ENCODE assay signal across 14 cellular contexts in genomic region chr4:109589605-109590004, GRCh38. TPM values are rescaled to one million over a fixed set of nuclear protein-coding genes. Genes with fewer than 3 reads are reported as not detected.
DNase-seq lines count a peak whose midpoint lies in the region; ATAC-seq and TF ChIP-seq lines count a peak whose summit lies in the region.
"Had no signal": no experiment of that assay in that cellular context is flagged by ENCODE, and none has a peak within 500 bp of the region (broad histone marks: within the 10 kb centered on the region; RNA-seq: fewer than 3 reads in every experiment).

No MANE protein-coding gene starts in this region.

- H3K4me3 ChIP-seq in CD4-positive, CD25-positive, alpha-beta regulatory T cell (ENCODE audit: low read depth, low read length): no peak overlapping the region
- no peak overlapping the region for H3K4me3 ChIP-seq in CD8-positive, alpha-beta T cell (ENCODE audit: low read depth, low read length)
- H3K4me3 ChIP-seq in gastrocnemius medialis (no peak overlapping the region), sigmoid colon (no peak overlapping the region)
- H3K4me3 ChIP-seq: mucosa of descending colon, uterus had no signal

- H3K27me3 ChIP-seq in CD4-positive, CD25-positive, alpha-beta regulatory T cell (ENCODE audit: control insufficient read depth, insufficient read depth, low read length): no peaks in the 10 kb centered on the region
- H3K27me3 ChIP-seq in CD8-positive, alpha-beta T cell (ENCODE audit: insufficient read depth, low read length): no peaks in the 10 kb centered on the region
- H3K27me3 ChIP-seq in gastrocnemius medialis: no peaks in the 10 kb centered on the region
- no peaks in the 10 kb centered on the region for H3K27me3 ChIP-seq in sigmoid colon
- H3K27me3 ChIP-seq: uterus had no signal

- no peaks in the 10 kb centered on the region for H3K27me3 Mint-ChIP-seq in CD4-positive, CD25-positive, alpha-beta regulatory T cell
- no peaks in the 10 kb centered on the region for H3K27me3 Mint-ChIP-seq in CD8-positive, alpha-beta T cell (ENCODE audit: low read depth)
- no peaks in the 10 kb centered on the region for H3K27me3 Mint-ChIP-seq in WTC11 (ENCODE audit: low read depth)

- no peak for ATAC-seq in CD4-positive, CD25-positive, alpha-beta regulatory T cell (ENCODE audit: low read depth in 2 of 2)
- ATAC-seq in CD8-positive, alpha-beta T cell: no peak
- ATAC-seq in WTC11 (peak; percentile 38; the same call in 1 of the 2 replicates), gastrocnemius medialis (no peak)
- ATAC-seq: left colon, mucosa of descending colon had no signal

- no peaks in the 10 kb centered on the region for H3K9me3 ChIP-seq in CD4-positive, CD25-positive, alpha-beta regulatory T cell (ENCODE audit: control insufficient read depth in 2 of 2, low read length in 2 of 2)
- no peaks in the 10 kb centered on the region for H3K9me3 ChIP-seq in CD8-positive, alpha-beta T cell (ENCODE audit: low read length)
- no peaks in the 10 kb centered on the region for H3K9me3 ChIP-seq in gastrocnemius medialis
- no peaks in the 10 kb centered on the region for H3K9me3 ChIP-seq in sigmoid colon
- H3K9me3 ChIP-seq: mucosa of descending colon, uterus had no signal

- in situ Hi-C loops in gastrocnemius medialis (cut with MboI; ENCODE audit: low sequenced_read_pairs in 4 of 4): no loop called here

- POLR2A ChIA-PET in CD8-positive, alpha-beta T cell (lab: Charles Lee): interaction anchor here (2.0 kb wide), 1 partner anchor 30 kb away, joined by 5 read pairs; the partner anchor contains the start of gene MCUB
- POLR2A ChIA-PET in WTC11 (lab: Charles Lee): no interaction called here

- no peak for TF ChIP-seq CTCF in CD8-positive, alpha-beta T cell (IDR thresholded peaks at IDR 0.05)
- TF ChIP-seq CTCF in WTC11 (IDR thresholded peaks at IDR 0.05) (no peak), gastrocnemius medialis (IDR thresholded peaks at IDR 0.05 in 4 of 5, conservative IDR thresholded peaks at IDR 0.05 in 1 of 5) (no peak), sigmoid colon (IDR thresholded peaks at IDR 0.05) (no peak)

- peaks cover 5% of the 10 kb centered on the region for H3K36me3 ChIP-seq in CD4-positive, CD25-positive, alpha-beta regulatory T cell (ENCODE audit: control insufficient read depth, insufficient read depth, low read length)
- H3K36me3 ChIP-seq in CD8-positive, alpha-beta T cell (ENCODE audit: insufficient read depth, low read length): no peaks in the 10 kb centered on the region
- H3K36me3 ChIP-seq in gastrocnemius medialis (no peaks in the 10 kb centered on the region), sigmoid colon (no peaks in the 10 kb centered on the region)
- H3K36me3 ChIP-seq: uterus, WERI-Rb-1 had no signal

- H3K9me3 Mint-ChIP-seq in CD4-positive, CD25-positive, alpha-beta regulatory T cell: no peaks in the 10 kb centered on the region
- H3K9me3 Mint-ChIP-seq in CD8-positive, alpha-beta T cell: no peaks in the 10 kb centered on the region
- H3K9me3 Mint-ChIP-seq in WTC11: peaks cover 19% of the 10 kb centered on the region

- intact Hi-C loops in CD8-positive, alpha-beta T cell (cut with DNase I, micrococcal nuclease): loop anchor here in 1 of 2 experiments (2.0 to 5.0 kb wide), 2 partner anchors 29 to 42 kb away; partner anchors contain the start of gene MCUB
- intact Hi-C loops in gastrocnemius medialis (cut with DNase I; ENCODE audit: low total_unique reads) (no loop called here), sigmoid colon (cut with DNase I) (no loop called here)

- H3K36me3 Mint-ChIP-seq in CD4-positive, CD25-positive, alpha-beta regulatory T cell: peaks cover 19% of the 10 kb centered on the region
- H3K36me3 Mint-ChIP-seq in CD8-positive, alpha-beta T cell: peaks cover 17% of the 10 kb centered on the region
- peaks cover 16% of the 10 kb centered on the region for H3K36me3 Mint-ChIP-seq in WTC11

- CTCF ChIA-PET in CD8-positive, alpha-beta T cell (lab: Charles Lee): interaction anchor here (0.5 to 1.6 kb wide), 4 partner anchors 16 to 99 kb away, joined by 3 to 4 read pairs (median 4); no protein-coding TSS in a partner anchor
- CTCF ChIA-PET in WTC11 (lab: Charles Lee): no interaction called here

- H3K4me1 Mint-ChIP-seq in CD4-positive, CD25-positive, alpha-beta regulatory T cell: peaks cover 49 to 92% (median 53%) of the 10 kb centered on the region in 4 donors
- H3K4me1 Mint-ChIP-seq in CD8-positive, alpha-beta T cell (ENCODE audit: low read depth): peaks cover 79% of the 10 kb centered on the region
- peaks cover 20% of the 10 kb centered on the region for H3K4me1 Mint-ChIP-seq in WTC11

- 82 to 88% methylated on average over 2 of the region's 2 CpGs for WGBS in sigmoid colon, 2 donors

- TF ChIP-seq POLR2A in gastrocnemius medialis (IDR thresholded peaks at IDR 0.05) (no peak), sigmoid colon (IDR thresholded peaks at IDR 0.05) (no peak)

- no peak for DNase-seq in CD4-positive, CD25-positive, alpha-beta regulatory T cell
- DNase-seq in CD8-positive, alpha-beta T cell: no peak
- DNase-seq in WTC11 (ENCODE audit: low spot score): no peak
- peak; percentile 72 for DNase-seq in kidney tubule cell (ENCODE audit: low spot score)
- no peak for DNase-seq in gastrocnemius medialis
- no peak for DNase-seq in sigmoid colon
- no peak for DNase-seq in NCI-H146 treated with DMSO at 0.1 percent for 48 hours (lab: John Stamatoyannopoulos, UW; ENCODE audit: unreplicated experiment)
- DNase-seq: activated effector memory CD4-positive, alpha-beta T cell treated with anti-CD3 and anti-CD28 coated beads, Interleukin-2, amount 50 U/mL, for 16 hours; Calu3; left colon; mucosa of descending colon; NCI-H1436; uterus; WERI-Rb-1 had no signal

- TF ChIP-seq EP300 in sigmoid colon (IDR thresholded peaks at IDR 0.05): no peak

- H3K27ac Mint-ChIP-seq in CD4-positive, CD25-positive, alpha-beta regulatory T cell: peak overlapping the region; percentile 24 to 84 (median 83)
- peak overlapping the region; percentile 58 for H3K27ac Mint-ChIP-seq in CD8-positive, alpha-beta T cell
- H3K27ac Mint-ChIP-seq in WTC11: peak overlapping the region; percentile 59; the same call in 1 of the 2 replicates

- peaks cover 6% of the 10 kb centered on the region for H3K4me1 ChIP-seq in CD4-positive, CD25-positive, alpha-beta regulatory T cell (ENCODE audit: control insufficient read depth, insufficient read depth, low read length, poor library complexity, severe bottlenecking)
- H3K4me1 ChIP-seq in CD8-positive, alpha-beta T cell (ENCODE audit: insufficient read depth, low read length): peaks cover 36% of the 10 kb centered on the region
- no peaks in the 10 kb centered on the region for H3K4me1 ChIP-seq in gastrocnemius medialis
- no peaks in the 10 kb centered on the region for H3K4me1 ChIP-seq in sigmoid colon
- H3K4me1 ChIP-seq: uterus had no signal

- H3K27ac ChIP-seq in CD4-positive, CD25-positive, alpha-beta regulatory T cell (ENCODE audit: insufficient read depth, low read length, poor library complexity, severe bottlenecking): peak overlapping the region; percentile 30
- no peak overlapping the region for H3K27ac ChIP-seq in CD8-positive, alpha-beta T cell (ENCODE audit: low read depth, low read length)
- H3K27ac ChIP-seq in gastrocnemius medialis (no peak overlapping the region), sigmoid colon (no peak overlapping the region)
- H3K27ac ChIP-seq: uterus, WERI-Rb-1 had no signal

- peak overlapping the region in 3 of 4 donors; percentile 15 to 19 (median 17) for H3K4me3 Mint-ChIP-seq in CD4-positive, CD25-positive, alpha-beta regulatory T cell
- no peak overlapping the region for H3K4me3 Mint-ChIP-seq in CD8-positive, alpha-beta T cell
- H3K4me3 Mint-ChIP-seq in WTC11: no peak overlapping the region

TF ChIP-seq in WTC11, 78 proteins besides CTCF, POLR2A, EP300 and RAD21 (continues in another document):
- TF ChIP-seq E2F5 (CRISPR knock-in tag; IDR thresholded peaks at IDR 0.05): no peak
- no peak for TF ChIP-seq GRHL2 (CRISPR knock-in tag; IDR thresholded peaks at IDR 0.05; ENCODE audit: insufficient replicate concordance, severe bottlenecking)
- no peak for TF ChIP-seq TEAD4 (CRISPR knock-in tag; IDR thresholded peaks at IDR 0.05)
- no peak for TF ChIP-seq FOXJ3 (CRISPR knock-in tag; IDR thresholded peaks at IDR 0.05; ENCODE audit: borderline replicate concordance)
- TF ChIP-seq EMX1 (CRISPR knock-in tag; IDR thresholded peaks at IDR 0.05): no peak
- no peak for TF ChIP-seq USF1 (CRISPR knock-in tag; IDR thresholded peaks at IDR 0.05)
- no peak for TF ChIP-seq ZNF512 (CRISPR knock-in tag; IDR thresholded peaks at IDR 0.05; ENCODE audit: borderline replicate concordance)

RNA-seq across cellular contexts. Expression of gene MCUB, which starts 29.6 kb away (rescaled TPM):
- total RNA-seq in CD4-positive, CD25-positive, alpha-beta regulatory T cell: 96.3 TPM
- polyA plus RNA-seq in CD4-positive, CD25-positive, alpha-beta regulatory T cell: 100 to 1,000 TPM; 189 to 208 (median 195) TPM
- 10 to 100 TPM; 84.3 to 91.9 TPM for total RNA-seq in CD8-positive, alpha-beta T cell
- total RNA-seq in WTC11 (2021) (11.2 to 26.8 TPM (median 13.1 TPM) in 3 replicates), gastrocnemius medialis (1 to 10 TPM; 2.6 to 5.6 (median 4.0) TPM), sigmoid colon (10 to 100 TPM in 1 of 4 donors, 1 to 10 TPM in 3; 5.0 to 10.9 (median 8.8) TPM)
- polyA plus RNA-seq in sigmoid colon: 10 to 100 TPM in 1 of 3 donors, 1 to 10 TPM in 2; 4.2 to 18.0 (median 7.2) TPM

Comparison
In these comparisons a context has a peak if more than half of its experiments do, and no peak if none do; other contexts are left out.
1. H3K4me3 Mint-ChIP-seq: peak in CD4-positive, CD25-positive, alpha-beta regulatory T cell (3 of 4); none in CD8-positive, alpha-beta T cell (single experiment) and WTC11 (single experiment).
2. Peak in every context shown above with its lines, with median percentiles within 50 percentile points of each other: H3K27ac Mint-ChIP-seq.